Comparison of ENCODE assay signal across 1 cellular context in genomic region chr12:112599871-112600270, GRCh38.
TF ChIP-seq lines count a peak whose summit lies in the region.

No MANE protein-coding gene starts in this region.

TF ChIP-seq in HepG2, 621 proteins besides CTCF, POLR2A, EP300 and RAD21 (continued from another document and continues in another):
- TF ChIP-seq FOXA1 (IDR thresholded peaks at IDR 0.05), result no peak
- TF ChIP-seq FOXA1 (CRISPR knock-in tag; IDR thresholded peaks at IDR 0.05), result peak; percentile 42; the same call in 1 of the 2 replicates
- TF ChIP-seq PLSCR1 (CRISPR knock-in tag; IDR thresholded peaks at IDR 0.05; ENCODE audit: borderline replicate concordance), result no peak
- no peak for TF ChIP-seq WIZ (CRISPR knock-in tag; IDR thresholded peaks at IDR 0.05)
- TF ChIP-seq RFX3 (CRISPR knock-in tag; IDR thresholded peaks at IDR 0.05), result peak; percentile 21; the same call in 1 of the 2 replicates
- peak; percentile 75; the same call in 1 of the 2 replicates for TF ChIP-seq ATF2 (CRISPR knock-in tag; IDR thresholded peaks at IDR 0.05)
- TF ChIP-seq ZNF337 (CRISPR knock-in tag; IDR thresholded peaks at IDR 0.05; ENCODE audit: borderline replicate concordance, low read depth), result no peak
- TF ChIP-seq TFE3 (CRISPR knock-in tag; IDR thresholded peaks at IDR 0.05), result peak; percentile 68
- TF ChIP-seq U2AF1 (optimal IDR thresholded peaks at IDR 0.05; ENCODE audit: low read depth, low read length), result no peak
- no peak for TF ChIP-seq ZNF768 (CRISPR knock-in tag; IDR thresholded peaks at IDR 0.05)
- no peak for TF ChIP-seq GLI4 (CRISPR knock-in tag; IDR thresholded peaks at IDR 0.05; ENCODE audit: borderline replicate concordance)
- TF ChIP-seq TFDP2 (CRISPR knock-in tag; IDR thresholded peaks at IDR 0.05), result no peak
- no peak for TF ChIP-seq MZF1 (CRISPR knock-in tag; IDR thresholded peaks at IDR 0.05; ENCODE audit: borderline replicate concordance)
- peak; percentile 54 to 64 for TF ChIP-seq MAFK (conservative IDR thresholded peaks at IDR 0.05 in 1 of 2, IDR thresholded peaks at IDR 0.05 in 1 of 2; ENCODE audit: low read length in 2 of 2)
- no peak for TF ChIP-seq TCF7 (IDR thresholded peaks at IDR 0.05; ENCODE audit: low read depth)
- no peak for TF ChIP-seq TEAD2 (CRISPR knock-in tag; IDR thresholded peaks at IDR 0.05)
- TF ChIP-seq CENPX (CRISPR knock-in tag; IDR thresholded peaks at IDR 0.05), result no peak
- TF ChIP-seq HMG20B (CRISPR knock-in tag; conservative IDR thresholded peaks at IDR 0.05), result peak; percentile 57; the same call in 1 of the 2 replicates
- TF ChIP-seq ZFAT (CRISPR knock-in tag; conservative IDR thresholded peaks at IDR 0.05), result no peak
- TF ChIP-seq ZFP90 (CRISPR knock-in tag; IDR thresholded peaks at IDR 0.05; ENCODE audit: borderline replicate concordance), result peak; percentile 52; the same call in 1 of the 2 replicates
- no peak for TF ChIP-seq ZBTB21 (CRISPR knock-in tag; IDR thresholded peaks at IDR 0.05)
- peak; percentile 60; the same call in 1 of the 2 replicates for TF ChIP-seq TARDBP (CRISPR knock-in tag; IDR thresholded peaks at IDR 0.05)
- no peak for TF ChIP-seq ZNF44 (CRISPR knock-in tag; IDR thresholded peaks at IDR 0.05)
- TF ChIP-seq KAT2B (IDR thresholded peaks at IDR 0.05; ENCODE audit: borderline replicate concordance, low read depth, low read length), result no peak
- no peak for TF ChIP-seq HNRNPK (IDR thresholded peaks at IDR 0.05; ENCODE audit: low read depth, low read length, poor library complexity, severe bottlenecking)
- no peak for TF ChIP-seq RBFOX2 (IDR thresholded peaks at IDR 0.05; ENCODE audit: low read depth, low read length)
- TF ChIP-seq ZUFSP (CRISPR knock-in tag; IDR thresholded peaks at IDR 0.05; ENCODE audit: borderline replicate concordance), result no peak
- TF ChIP-seq ZBTB46 (CRISPR knock-in tag; IDR thresholded peaks at IDR 0.05; ENCODE audit: borderline replicate concordance), result no peak
- peak; percentile 84; the same call in 1 of the 2 replicates for TF ChIP-seq DPF2 (CRISPR knock-in tag; IDR thresholded peaks at IDR 0.05; ENCODE audit: borderline replicate concordance, low read depth)
- TF ChIP-seq ZKSCAN8 (CRISPR knock-in tag; IDR thresholded peaks at IDR 0.05; ENCODE audit: borderline replicate concordance), result 0 out of 2 replicates have a peak, but pooled peaks have one; percentile 55
- TF ChIP-seq ZNF383 (CRISPR knock-in tag; IDR thresholded peaks at IDR 0.05; ENCODE audit: borderline replicate concordance), result no peak
- no peak for TF ChIP-seq FOXO4 (CRISPR knock-in tag; conservative IDR thresholded peaks at IDR 0.05)
- no peak for TF ChIP-seq HNF1A (IDR thresholded peaks at IDR 0.05; ENCODE audit: low read depth)
- TF ChIP-seq HNF1A (CRISPR knock-in tag; IDR thresholded peaks at IDR 0.05; ENCODE audit: borderline replicate concordance), result peak; percentile 52; the same call in 1 of the 2 replicates
- TF ChIP-seq THAP7 (CRISPR knock-in tag; IDR thresholded peaks at IDR 0.05), result no peak
- TF ChIP-seq RARA (CRISPR knock-in tag; IDR thresholded peaks at IDR 0.05), result peak; percentile 61; the same call in 1 of the 2 replicates
- TF ChIP-seq ZBTB49 (CRISPR knock-in tag; IDR thresholded peaks at IDR 0.05; ENCODE audit: borderline replicate concordance), result no peak
- peak; percentile 92 for TF ChIP-seq HNF4G (IDR thresholded peaks at IDR 0.05; ENCODE audit: borderline replicate concordance, low read depth, low read length)
- TF ChIP-seq HNF4G (CRISPR knock-in tag; IDR thresholded peaks at IDR 0.05; ENCODE audit: borderline replicate concordance, low read depth), result peak; percentile 83; the same call in 1 of the 2 replicates
- TF ChIP-seq ARNT2 (CRISPR knock-in tag; IDR thresholded peaks at IDR 0.05; ENCODE audit: low read depth), result 0 out of 2 replicates have a peak, but pooled peaks have one; percentile 44
- 0 out of 2 replicates have a peak, but pooled peaks have one; percentile 10 for TF ChIP-seq ZMYM3 (CRISPR knock-in tag; IDR thresholded peaks at IDR 0.05)
- no peak for TF ChIP-seq ARHGAP35 (CRISPR knock-in tag; IDR thresholded peaks at IDR 0.05; ENCODE audit: borderline replicate concordance)
- 0 out of 2 replicates have a peak, but pooled peaks have one; percentile 49 for TF ChIP-seq ZSCAN9 (CRISPR knock-in tag; IDR thresholded peaks at IDR 0.05; ENCODE audit: borderline replicate concordance)
- TF ChIP-seq RFX5 (IDR thresholded peaks at IDR 0.05; ENCODE audit: low read depth, low read length), result no peak
- TF ChIP-seq JUNB (CRISPR knock-in tag; IDR thresholded peaks at IDR 0.05; ENCODE audit: borderline replicate concordance), result peak; percentile 68; the same call in 1 of the 2 replicates
- TF ChIP-seq CEBPB (IDR thresholded peaks at IDR 0.05; ENCODE audit: borderline replicate concordance, low read depth, low read length), result peak; percentile 98
- peak; percentile 64 for TF ChIP-seq ISL2 (CRISPR knock-in tag; IDR thresholded peaks at IDR 0.05)
- no peak for TF ChIP-seq ZNF225 (CRISPR knock-in tag; IDR thresholded peaks at IDR 0.05)
